Comparison of ENCODE assay signal across 25 cellular contexts in genomic region chr9:27595733-27596132, GRCh38. TPM values are rescaled to one million over a fixed set of nuclear protein-coding genes. Genes with fewer than 3 reads are reported as not detected.
DNase-seq lines count a peak whose midpoint lies in the region; ATAC-seq, FAIRE-seq and TF ChIP-seq lines count a peak whose summit lies in the region.
"Had no signal": no experiment of that assay in that cellular context is flagged by ENCODE, and none has a peak within 500 bp of the region (broad histone marks: within the 10 kb centered on the region; RNA-seq: fewer than 3 reads in every experiment).

No MANE protein-coding gene starts in this region.

- no peaks in the 10 kb centered on the region for H3K36me3 ChIP-seq in neutrophil
- H3K36me3 ChIP-seq: BLaER1 treated with 17β-estradiol and CSF1 and Interleukin-3, amounts not matched to agents 10 nM and 100 nM had no signal

- H3K4me3 Mint-ChIP-seq in natural killer cell treated with Interleukin-12 subunit alpha and Interleukin-12 subunit beta and Interleukin-15 and Interleukin-18, amount 100 ng/mL, for 72 hours = no peak overlapping the region
- no peak overlapping the region for H3K4me3 Mint-ChIP-seq in natural killer cell
- H3K4me3 Mint-ChIP-seq in chondrocyte (ENCODE audit: unreplicated experiment) = no peak overlapping the region
- H3K4me3 Mint-ChIP-seq: B cell; CD4-positive, alpha-beta T cell; IgD-negative memory B cell had no signal

- H3K4me1 Mint-ChIP-seq in natural killer cell treated with Interleukin-12 subunit alpha and Interleukin-12 subunit beta and Interleukin-15 and Interleukin-18, amount 100 ng/mL, for 72 hours (ENCODE audit: low read depth in 2 of 2) = no peaks in the 10 kb centered on the region
- H3K4me1 Mint-ChIP-seq in natural killer cell = no peaks in the 10 kb centered on the region
- no peaks in the 10 kb centered on the region for H3K4me1 Mint-ChIP-seq in chondrocyte (ENCODE audit: low read depth)

- peaks cover 39 to 40% of the 10 kb centered on the region in 2 experiments for H3K4me1 ChIP-seq in neutrophil (ENCODE audit: control insufficient read depth in 1 of 2, insufficient read depth in 1 of 2, low read depth in 1 of 2, low read length in 1 of 2)
- H3K4me1 ChIP-seq: Caco-2 had no signal

- peak overlapping the region; percentile 13 for H3K27ac ChIP-seq in neutrophil
- H3K27ac ChIP-seq: 22Rv1; BLaER1 treated with 17β-estradiol and CSF1 and Interleukin-3, amounts not matched to agents 10 nM and 100 nM; GM23248 had no signal

- peak; percentile 68 for FAIRE-seq in urothelium cell line (lab: Jason Lieb, UNC)
- FAIRE-seq: D721Med, GM12878, GM19239, H54, HepG2 had no signal

- H3K9me3 ChIP-seq in neutrophil = no peaks in the 10 kb centered on the region
- H3K9me3 ChIP-seq: Caco-2 had no signal

- ATAC-seq in natural killer cell treated with Interleukin-12 subunit alpha and Interleukin-12 subunit beta and Interleukin-15 and Interleukin-18, amount 100 ng/mL, for 72 hours = peak; percentile 31 to 64
- ATAC-seq in natural killer cell = no peak
- ATAC-seq: GM12878, HepG2 had no signal

- intact Hi-C loops in natural killer cell (cut with micrococcal nuclease) = no loop called here

- H3K27me3 ChIP-seq in neutrophil = no peaks in the 10 kb centered on the region
- H3K27me3 ChIP-seq: BLaER1 treated with 17β-estradiol and CSF1 and Interleukin-3, amounts not matched to agents 10 nM and 100 nM had no signal

- H3K4me3 ChIP-seq in neutrophil (ENCODE audit: low read depth in 1 of 2, low read length in 1 of 2) = no peak overlapping the region
- H3K4me3 ChIP-seq: BLaER1 treated with 17β-estradiol and CSF1 and Interleukin-3, amounts not matched to agents 10 nM and 100 nM; GM12878; GM23248 had no signal

- peaks cover 6% of the 10 kb centered on the region for H3K36me3 Mint-ChIP-seq in natural killer cell treated with Interleukin-12 subunit alpha and Interleukin-12 subunit beta and Interleukin-15 and Interleukin-18, amount 100 ng/mL, for 72 hours
- H3K36me3 Mint-ChIP-seq in natural killer cell (no peaks in the 10 kb centered on the region), chondrocyte (ENCODE audit: low read depth) (no peaks in the 10 kb centered on the region)
- H3K36me3 Mint-ChIP-seq: IgD-negative memory B cell had no signal

- no peak overlapping the region for H3K27ac Mint-ChIP-seq in natural killer cell treated with Interleukin-12 subunit alpha and Interleukin-12 subunit beta and Interleukin-15 and Interleukin-18, amount 100 ng/mL, for 72 hours
- no peak overlapping the region for H3K27ac Mint-ChIP-seq in natural killer cell
- H3K27ac Mint-ChIP-seq in chondrocyte (ENCODE audit: unreplicated experiment) = no peak overlapping the region
- H3K27ac Mint-ChIP-seq: B cell; CD4-positive, alpha-beta T cell; IgD-negative memory B cell had no signal

- no peak for TF ChIP-seq CTCF in natural killer cell (IDR thresholded peaks at IDR 0.05)
- TF ChIP-seq CTCF in chondrocyte (IDR thresholded peaks at IDR 0.05) = no peak
- no peak for TF ChIP-seq CTCF in neutrophil (IDR thresholded peaks at IDR 0.05)

- no peak for DNase-seq in natural killer cell treated with Interleukin-12 subunit alpha and Interleukin-12 subunit beta and Interleukin-15 and Interleukin-18, amount 100 ng/mL, for 72 hours (ENCODE audit: low spot score)
- DNase-seq in natural killer cell (no peak), chondrocyte (ENCODE audit: low spot score) (peak; percentile 89), urothelium cell line (ENCODE audit: low spot score) (no peak), DMS114 treated with DMSO at 0.1 percent for 48 hours (lab: John Stamatoyannopoulos, UW; ENCODE audit: unreplicated experiment) (no peak), HPDE6-E6E7 (ENCODE audit: extremely low spot score) (no peak), NCI-H345 treated with DMSO at 0.1 percent for 48 hours (lab: John Stamatoyannopoulos, UW; ENCODE audit: unreplicated experiment) (no peak)
- DNase-seq: Caco-2; CD4-positive, alpha-beta T cell; DMS153; DMS79; GF-D8; GM23248; HCEC 1CT; KBM-7 had no signal

- peaks cover 3% of the 10 kb centered on the region for H3K9me3 Mint-ChIP-seq in natural killer cell treated with Interleukin-12 subunit alpha and Interleukin-12 subunit beta and Interleukin-15 and Interleukin-18, amount 100 ng/mL, for 72 hours
- no peaks in the 10 kb centered on the region for H3K9me3 Mint-ChIP-seq in natural killer cell
- peaks cover 8% of the 10 kb centered on the region for H3K9me3 Mint-ChIP-seq in chondrocyte (ENCODE audit: low read depth)

- H3K27me3 Mint-ChIP-seq in natural killer cell treated with Interleukin-12 subunit alpha and Interleukin-12 subunit beta and Interleukin-15 and Interleukin-18, amount 100 ng/mL, for 72 hours = peaks cover 15 to 44% of the 10 kb centered on the region in 2 donors
- H3K27me3 Mint-ChIP-seq in natural killer cell (ENCODE audit: low read depth in 2 of 2) (peaks cover 16 to 37% of the 10 kb centered on the region in 2 donors), chondrocyte (ENCODE audit: low read depth) (peaks cover 27% of the 10 kb centered on the region)
- H3K27me3 Mint-ChIP-seq: B cell, IgD-negative memory B cell had no signal

RNA-seq across cellular contexts. Expression of gene C9orf72, which starts 22.5 kb away (rescaled TPM):
- total RNA-seq in natural killer cell treated with Interleukin-12 subunit alpha and Interleukin-12 subunit beta and Interleukin-15 and Interleukin-18, amount 100 ng/mL, for 72 hours = 1 to 10 TPM; 4.0 to 6.1 TPM
- total RNA-seq in natural killer cell = 10 to 100 TPM; 12.5 to 19.0 (median 16.8) TPM
- 7.5 to 9.4 TPM (median 8.6 TPM) in 3 replicates for total RNA-seq in chondrocyte

Comparison
In these comparisons a context has a peak if more than half of its experiments do, and no peak if none do; other contexts are left out.
1. ATAC-seq: peak in natural killer cell treated with Interleukin-12 subunit alpha and Interleukin-12 subunit beta and Interleukin-15 and Interleukin-18, amount 100 ng/mL, for 72 hours (2 of 2); none in natural killer cell (0 of 3).